Comparison of ENCODE assay signal across 1 cellular context in genomic region chr4:87118421-87118820, GRCh38.
TF ChIP-seq lines count a peak whose summit lies in the region.

No MANE protein-coding gene starts in this region.

TF ChIP-seq in IMR-90, 13 proteins besides CTCF, POLR2A, EP300 and RAD21 (continued from another document):
- no peak for TF ChIP-seq ELK1 (IDR thresholded peaks at IDR 0.05; ENCODE audit: borderline replicate concordance, low read depth, low read length)
- TF ChIP-seq CEBPB (IDR thresholded peaks at IDR 0.05; ENCODE audit: low read depth, low read length), result no peak
- TF ChIP-seq BHLHE40 (IDR thresholded peaks at IDR 0.05; ENCODE audit: low read depth, low read length), result no peak
